Comparison of ENCODE assay signal across 27 cellular contexts in the genomic region with DNA sequence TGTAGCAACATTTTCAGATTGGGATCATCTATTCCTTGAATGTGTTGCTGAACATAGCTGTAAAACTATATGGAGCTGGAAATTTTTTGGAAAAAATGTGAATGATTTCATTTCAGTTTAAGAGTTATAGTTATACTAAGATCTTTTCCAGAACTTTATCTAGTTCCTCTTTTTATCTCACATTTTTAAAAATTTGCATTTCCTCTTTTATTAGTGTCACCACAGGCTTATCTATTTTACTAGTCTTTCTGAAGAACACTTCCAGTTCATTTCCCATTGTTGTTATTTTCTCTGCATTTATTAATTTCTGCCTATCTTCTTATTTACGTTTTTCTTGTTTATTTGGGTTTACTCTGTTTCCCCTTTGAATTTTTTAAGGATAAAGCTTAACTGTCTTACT. TPM values are rescaled to one million over a fixed set of nuclear protein-coding genes. Genes with fewer than 3 reads are reported as not detected.
"Had no signal": no experiment of that assay in that cellular context is flagged by ENCODE, and none has a peak within 500 bp of the region (broad histone marks: within the 10 kb centered on the region; RNA-seq: fewer than 3 reads in every experiment).

No MANE protein-coding gene starts in this region.

- H3K27ac ChIP-seq: breast epithelium, foreskin keratinocyte, hepatocyte, left lung, stomach, suprapubic skin, tibial nerve had no signal

- H3K36me3 Mint-ChIP-seq: activated naive CD8-positive, alpha-beta T cell treated with anti-CD3 and anti-CD28 coated beads for 36 hours; immature natural killer cell; naive thymus-derived CD8-positive, alpha-beta T cell; stimulated activated effector memory CD8-positive, alpha-beta T cell treated with anti-CD3 and anti-CD28 coated beads, Interleukin-12 subunit alpha, Interleukin-12 subunit beta, amount 100 ng/mL, for 72 hours had no signal

- H3K9me3 Mint-ChIP-seq: activated B cell treated with CpG ODN at 0.5 μM for 24 hours; activated naive CD8-positive, alpha-beta T cell treated with anti-CD3 and anti-CD28 coated beads for 36 hours; activated T-cell treated with anti-CD3 and anti-CD28 coated beads, Interleukin-2, amount 50 U/mL, for 24 hours; activated T-helper 17 cell treated with anti-CD3 and anti-CD28 coated beads, Interleukin-2, amount 50 U/mL, for 72 hours; central memory CD8-positive, alpha-beta T cell; immature natural killer cell; naive thymus-derived CD8-positive, alpha-beta T cell; stimulated activated effector memory CD8-positive, alpha-beta T cell treated with anti-CD3 and anti-CD28 coated beads, Interleukin-12 subunit alpha, Interleukin-12 subunit beta, amount 100 ng/mL, for 72 hours had no signal

- H3K27ac Mint-ChIP-seq: activated B cell treated with CpG ODN at 0.5 μM for 24 hours; activated CD4-positive, alpha-beta T cell treated with anti-CD3 and anti-CD28 coated beads for 36 hours; activated naive CD8-positive, alpha-beta T cell treated with anti-CD3 and anti-CD28 coated beads for 36 hours; activated T-cell treated with anti-CD3 and anti-CD28 coated beads, Interleukin-2, amount 50 U/mL, for 24 hours; activated T-helper 17 cell treated with anti-CD3 and anti-CD28 coated beads, Interleukin-2, amount 50 U/mL, for 72 hours; immature natural killer cell; naive thymus-derived CD8-positive, alpha-beta T cell; stimulated activated effector memory CD8-positive, alpha-beta T cell treated with anti-CD3 and anti-CD28 coated beads, Interleukin-12 subunit alpha, Interleukin-12 subunit beta, amount 100 ng/mL, for 72 hours had no signal

- H3K27me3 ChIP-seq: breast epithelium, foreskin keratinocyte, hepatocyte, left lung, suprapubic skin, tibial nerve had no signal

- H3K4me3 Mint-ChIP-seq: activated B cell treated with CpG ODN at 0.5 μM for 24 hours; activated CD4-positive, alpha-beta T cell treated with anti-CD3 and anti-CD28 coated beads for 36 hours; activated naive CD8-positive, alpha-beta T cell treated with anti-CD3 and anti-CD28 coated beads for 36 hours; activated T-cell treated with anti-CD3 and anti-CD28 coated beads, Interleukin-2, amount 50 U/mL, for 24 hours; activated T-helper 17 cell treated with anti-CD3 and anti-CD28 coated beads, Interleukin-2, amount 50 U/mL, for 72 hours; central memory CD8-positive, alpha-beta T cell; immature natural killer cell; naive thymus-derived CD8-positive, alpha-beta T cell; stimulated activated effector memory CD8-positive, alpha-beta T cell treated with anti-CD3 and anti-CD28 coated beads, Interleukin-12 subunit alpha, Interleukin-12 subunit beta, amount 100 ng/mL, for 72 hours had no signal

- H3K79me2 ChIP-seq: hepatocyte had no signal

- DNase-seq: activated B cell treated with CpG ODN at 0.5 μM for 24 hours; activated CD4-positive, alpha-beta T cell treated with anti-CD3 and anti-CD28 coated beads for 36 hours; activated CD4-positive, alpha-beta T cell treated with anti-CD3 and anti-CD28 coated beads, Interleukin-2, amount 50 U/mL, for 4 hours; activated CD8-positive, alpha-beta memory T cell treated with anti-CD3 and anti-CD28 coated beads for 24 hours; activated CD8-positive, alpha-beta memory T cell treated with anti-CD3 and anti-CD28 coated beads, Interleukin-2, amount 50 U/mL, for 4 hours; activated naive CD8-positive, alpha-beta T cell treated with anti-CD3 and anti-CD28 coated beads for 36 hours; activated T-cell treated with anti-CD3 and anti-CD28 coated beads, Interleukin-2, amount 50 U/mL, for 24 hours; effector memory CD4-positive, alpha-beta T cell; foreskin keratinocyte; immature natural killer cell; kidney glomerular epithelial cell; left lung; naive thymus-derived CD8-positive, alpha-beta T cell; small intestine; stimulated activated CD4-positive, alpha-beta T cell treated with anti-CD3 and anti-CD28 coated beads, Interleukin-2, amount 100 ng/mL, for 24 hours; stomach had no signal

- H3K4me2 ChIP-seq: hepatocyte had no signal

- ATAC-seq: activated CD4-positive, alpha-beta T cell treated with anti-CD3 and anti-CD28 coated beads for 36 hours; activated T-helper 17 cell treated with anti-CD3 and anti-CD28 coated beads, Interleukin-2, amount 50 U/mL, for 72 hours; foreskin keratinocyte; left lung; naive thymus-derived CD8-positive, alpha-beta T cell; sciatic nerve; stimulated activated effector memory CD8-positive, alpha-beta T cell treated with anti-CD3 and anti-CD28 coated beads, Interleukin-12 subunit alpha, Interleukin-12 subunit beta, amount 100 ng/mL, for 72 hours had no signal

- H3K4me1 Mint-ChIP-seq: activated CD4-positive, alpha-beta T cell treated with anti-CD3 and anti-CD28 coated beads for 36 hours; activated naive CD8-positive, alpha-beta T cell treated with anti-CD3 and anti-CD28 coated beads for 36 hours; activated T-helper 17 cell treated with anti-CD3 and anti-CD28 coated beads, Interleukin-2, amount 50 U/mL, for 72 hours; central memory CD8-positive, alpha-beta T cell; immature natural killer cell; stimulated activated effector memory CD8-positive, alpha-beta T cell treated with anti-CD3 and anti-CD28 coated beads, Interleukin-12 subunit alpha, Interleukin-12 subunit beta, amount 100 ng/mL, for 72 hours had no signal

- H2AFZ ChIP-seq: hepatocyte had no signal

- H3K4me1 ChIP-seq: breast epithelium, left lung, stomach, suprapubic skin, tibial nerve had no signal

- H3K9me3 ChIP-seq: breast epithelium, left lung, stomach, suprapubic skin, tibial nerve had no signal

- H3K27me3 Mint-ChIP-seq: activated naive CD8-positive, alpha-beta T cell treated with anti-CD3 and anti-CD28 coated beads for 36 hours had no signal

RNA-seq across cellular contexts. Expression of gene FSTL4, which starts 46.0 kb away (rescaled TPM):
- total RNA-seq: activated CD4-positive, alpha-beta T cell treated with anti-CD3 and anti-CD28 coated beads for 36 hours; astrocyte; osteoblast; renal cortical epithelial cell; sciatic nerve had no signal
